1 cellular context compared by ENCODE assay signal in genomic region chr10:133143200-133143533, GRCh38.
TF ChIP-seq lines count a peak whose summit lies in the region.

No MANE protein-coding gene starts in this region.

TF ChIP-seq in K562, 482 proteins besides CTCF, POLR2A, EP300 and RAD21 (continued from another document):
- peak; percentile 100 for TF ChIP-seq TAF9B (IDR thresholded peaks at IDR 0.05; ENCODE audit: partially characterized antibody)
- TF ChIP-seq DMBX1 (CRISPR knock-in tag; IDR thresholded peaks at IDR 0.05; ENCODE audit: borderline replicate concordance) = peak; percentile 76
- peak; percentile 98 for TF ChIP-seq SMAD4 (CRISPR knock-in tag; conservative IDR thresholded peaks at IDR 0.05)
- no peak for TF ChIP-seq ZNF140 (CRISPR knock-in tag; IDR thresholded peaks at IDR 0.05)
- no peak for TF ChIP-seq HDAC8 (tag; IDR thresholded peaks at IDR 0.05)
- TF ChIP-seq MTA2 (IDR thresholded peaks at IDR 0.05; ENCODE audit: low read depth) = peak; percentile 75
- TF ChIP-seq, protein P1, sequence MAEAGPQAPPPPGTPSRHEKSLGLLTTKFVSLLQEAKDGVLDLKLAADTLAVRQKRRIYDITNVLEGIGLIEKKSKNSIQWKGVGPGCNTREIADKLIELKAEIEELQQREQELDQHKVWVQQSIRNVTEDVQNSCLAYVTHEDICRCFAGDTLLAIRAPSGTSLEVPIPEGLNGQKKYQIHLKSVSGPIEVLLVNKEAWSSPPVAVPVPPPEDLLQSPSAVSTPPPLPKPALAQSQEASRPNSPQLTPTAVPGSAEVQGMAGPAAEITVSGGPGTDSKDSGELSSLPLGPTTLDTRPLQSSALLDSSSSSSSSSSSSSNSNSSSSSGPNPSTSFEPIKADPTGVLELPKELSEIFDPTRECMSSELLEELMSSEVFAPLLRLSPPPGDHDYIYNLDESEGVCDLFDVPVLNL (CRISPR knock-in tag; IDR thresholded peaks at IDR 0.05; ENCODE audit: low read depth) = no peak
- TF ChIP-seq ZNF318 (IDR thresholded peaks at IDR 0.05; ENCODE audit: borderline replicate concordance in 1 of 2, low read depth in 1 of 2) = peak in 1 of 2 experiments; percentile 100; a peak in 2 of 4 replicates
- peak; percentile 96 for TF ChIP-seq CBFA2T3 (IDR thresholded peaks at IDR 0.05)
- peak; percentile 77 for TF ChIP-seq ZNF384 (IDR thresholded peaks at IDR 0.05; ENCODE audit: low read depth, low read length)
- TF ChIP-seq NCOR1 (IDR thresholded peaks at IDR 0.05) = peak; percentile 93
- peak; percentile 48 for TF ChIP-seq CXXC5 (CRISPR knock-in tag; IDR thresholded peaks at IDR 0.05)
- 0 out of 2 replicates have a peak, but pooled peaks have one; percentile 80 for TF ChIP-seq HIVEP1 (CRISPR knock-in tag; IDR thresholded peaks at IDR 0.05)
- TF ChIP-seq CREB1 (IDR thresholded peaks at IDR 0.05) = peak; percentile 38; the same call in 1 of the 2 replicates
- peak; percentile 47; the same call in 1 of the 2 replicates for TF ChIP-seq CREB1 (CRISPR knock-in tag; IDR thresholded peaks at IDR 0.05)
- TF ChIP-seq TARDBP (IDR thresholded peaks at IDR 0.05) = no peak
- TF ChIP-seq MIER1 (IDR thresholded peaks at IDR 0.05; ENCODE audit: low read depth) = no peak
- TF ChIP-seq, protein P2, sequence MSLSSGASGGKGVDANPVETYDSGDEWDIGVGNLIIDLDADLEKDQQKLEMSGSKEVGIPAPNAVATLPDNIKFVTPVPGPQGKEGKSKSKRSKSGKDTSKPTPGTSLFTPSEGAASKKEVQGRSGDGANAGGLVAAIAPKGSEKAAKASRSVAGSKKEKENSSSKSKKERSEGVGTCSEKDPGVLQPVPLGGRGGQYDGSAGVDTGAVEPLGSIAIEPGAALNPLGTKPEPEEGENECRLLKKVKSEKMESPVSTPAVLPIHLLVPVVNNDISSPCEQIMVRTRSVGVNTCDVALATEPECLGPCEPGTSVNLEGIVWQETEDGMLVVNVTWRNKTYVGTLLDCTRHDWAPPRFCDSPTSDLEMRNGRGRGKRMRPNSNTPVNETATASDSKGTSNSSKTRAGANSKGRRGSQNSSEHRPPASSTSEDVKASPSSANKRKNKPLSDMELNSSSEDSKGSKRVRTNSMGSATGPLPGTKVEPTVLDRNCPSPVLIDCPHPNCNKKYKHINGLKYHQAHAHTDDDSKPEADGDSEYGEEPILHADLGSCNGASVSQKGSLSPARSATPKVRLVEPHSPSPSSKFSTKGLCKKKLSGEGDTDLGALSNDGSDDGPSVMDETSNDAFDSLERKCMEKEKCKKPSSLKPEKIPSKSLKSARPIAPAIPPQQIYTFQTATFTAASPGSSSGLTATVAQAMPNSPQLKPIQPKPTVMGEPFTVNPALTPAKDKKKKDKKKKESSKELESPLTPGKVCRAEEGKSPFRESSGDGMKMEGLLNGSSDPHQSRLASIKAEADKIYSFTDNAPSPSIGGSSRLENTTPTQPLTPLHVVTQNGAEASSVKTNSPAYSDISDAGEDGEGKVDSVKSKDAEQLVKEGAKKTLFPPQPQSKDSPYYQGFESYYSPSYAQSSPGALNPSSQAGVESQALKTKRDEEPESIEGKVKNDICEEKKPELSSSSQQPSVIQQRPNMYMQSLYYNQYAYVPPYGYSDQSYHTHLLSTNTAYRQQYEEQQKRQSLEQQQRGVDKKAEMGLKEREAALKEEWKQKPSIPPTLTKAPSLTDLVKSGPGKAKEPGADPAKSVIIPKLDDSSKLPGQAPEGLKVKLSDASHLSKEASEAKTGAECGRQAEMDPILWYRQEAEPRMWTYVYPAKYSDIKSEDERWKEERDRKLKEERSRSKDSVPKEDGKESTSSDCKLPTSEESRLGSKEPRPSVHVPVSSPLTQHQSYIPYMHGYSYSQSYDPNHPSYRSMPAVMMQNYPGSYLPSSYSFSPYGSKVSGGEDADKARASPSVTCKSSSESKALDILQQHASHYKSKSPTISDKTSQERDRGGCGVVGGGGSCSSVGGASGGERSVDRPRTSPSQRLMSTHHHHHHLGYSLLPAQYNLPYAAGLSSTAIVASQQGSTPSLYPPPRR (CRISPR knock-in tag; IDR thresholded peaks at IDR 0.05; ENCODE audit: borderline replicate concordance) = no peak
- TF ChIP-seq ZNF695 (CRISPR knock-in tag; IDR thresholded peaks at IDR 0.05) = no peak
- peak; percentile 62; the same call in 1 of the 2 replicates for TF ChIP-seq ZNF175 (CRISPR knock-in tag; IDR thresholded peaks at IDR 0.05; ENCODE audit: low read depth)
- no peak for TF ChIP-seq GTF2E2 (tag; IDR thresholded peaks at IDR 0.05)
- no peak for TF ChIP-seq SMARCC2 (IDR thresholded peaks at IDR 0.05; ENCODE audit: low read depth)
- no peak for TF ChIP-seq DNMT1 (IDR thresholded peaks at IDR 0.05)
- peak; percentile 31; the same call in 1 of the 2 replicates for TF ChIP-seq LEF1 (IDR thresholded peaks at IDR 0.05)
- TF ChIP-seq TCF3 (CRISPR knock-in tag; IDR thresholded peaks at IDR 0.05) = peak; percentile 92
- TF ChIP-seq ZBED1 (IDR thresholded peaks at IDR 0.05) = no peak
- TF ChIP-seq ZNF347 (CRISPR knock-in tag; IDR thresholded peaks at IDR 0.05; ENCODE audit: low read depth) = no peak
- TF ChIP-seq CREB5 (CRISPR knock-in tag; IDR thresholded peaks at IDR 0.05) = no peak
- peak; percentile 33; the same call in 1 of the 2 replicates for TF ChIP-seq ZNF316 (IDR thresholded peaks at IDR 0.05)
- peak; percentile 85 to 87 for TF ChIP-seq FOXK2 (conservative IDR thresholded peaks at IDR 0.05 in 1 of 2, IDR thresholded peaks at IDR 0.05 in 1 of 2; ENCODE audit: low read depth in 2 of 2)
- TF ChIP-seq EHMT2 (IDR thresholded peaks at IDR 0.05) = peak; percentile 55; the same call in 1 of the 2 replicates
- peak; percentile 80 for TF ChIP-seq ETS1 (conservative IDR thresholded peaks at IDR 0.05; ENCODE audit: control insufficient read depth, low read depth, low read length)
- TF ChIP-seq CHCHD3 (CRISPR knock-in tag; IDR thresholded peaks at IDR 0.05) = no peak
TF ChIP-seq in K562: peak in this region for 78.
